16 cellular contexts compared by ENCODE assay signal in the genomic region with DNA sequence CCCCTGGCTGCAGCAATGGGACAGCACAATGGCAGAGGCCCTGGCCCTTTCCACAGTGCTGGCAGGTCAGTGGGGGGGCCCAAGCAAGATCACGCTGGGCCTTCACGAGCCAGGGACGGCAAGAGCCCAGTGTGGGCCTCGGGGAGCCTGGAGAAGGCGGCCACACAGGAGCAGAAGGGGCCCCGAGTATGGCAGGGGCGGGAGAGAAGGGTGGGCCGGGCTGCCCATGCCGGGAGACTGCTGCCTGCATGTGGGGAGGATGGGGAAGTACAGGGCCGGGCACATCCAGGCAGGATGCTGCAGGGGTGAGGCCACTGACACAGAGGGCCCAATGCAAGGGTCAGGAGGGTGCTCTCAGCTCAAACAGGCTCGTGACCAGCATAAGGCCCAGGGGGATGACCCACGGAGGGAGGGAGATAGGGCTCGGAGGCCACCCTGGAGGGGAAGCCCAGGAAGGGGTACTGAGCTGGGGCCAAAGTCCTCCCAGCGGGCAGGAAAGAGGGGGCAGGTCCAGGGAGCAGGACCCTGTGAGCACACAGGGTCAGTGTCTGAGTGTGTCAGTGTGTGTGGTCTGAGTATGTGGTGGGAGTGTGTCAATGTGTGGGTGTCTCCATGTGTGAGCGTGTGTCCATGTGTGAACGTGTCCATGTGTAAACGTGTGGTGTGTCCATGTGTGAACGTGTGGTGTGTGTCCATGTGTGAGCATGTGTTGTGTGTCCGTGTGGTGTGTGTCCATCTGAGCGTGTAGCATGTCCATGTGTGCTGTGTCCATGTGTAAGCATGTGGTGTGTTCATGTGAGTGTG. TPM values are rescaled to one million over a fixed set of nuclear protein-coding genes. Genes with fewer than 3 reads are reported as not detected.
DNase-seq lines count a peak whose midpoint lies in the region; ATAC-seq and TF ChIP-seq lines count a peak whose summit lies in the region.
"Had no signal": no experiment of that assay in that cellular context is flagged by ENCODE, and none has a peak within 500 bp of the region (broad histone marks: within the 10 kb centered on the region; RNA-seq: fewer than 3 reads in every experiment).

No MANE protein-coding gene starts in this region.

- intact Hi-C loops in left colon (cut with DNase I, micrococcal nuclease): no loop called here
- intact Hi-C loops in posterior vena cava (cut with DNase I): no loop called here

- no peak for TF ChIP-seq CTCF in GM13977 (IDR thresholded peaks at IDR 0.05; ENCODE audit: extremely low read depth, insufficient read depth, missing control alignments)

- DNase-seq in 8988T (peak; percentile 35), left colon (peak; percentile 16 to 30), posterior vena cava (ENCODE audit: low spot score) (peak; percentile 78), NCI-H2171 (lab: John Stamatoyannopoulos, UW) (no peak), GM13977 (ENCODE audit: low spot score) (no peak)
- DNase-seq in activated CD8-positive, alpha-beta memory T cell treated with anti-CD3 and anti-CD28 coated beads, Interleukin-2, amount 50 U/mL, for 4 hours: peak; percentile 11
- DNase-seq: activated CD8-positive, alpha-beta T cell treated with anti-CD3 and anti-CD28 coated beads, Interleukin-2, amount 10 ng/mL, durations not matched to agents 7 days and 5 days; activated gamma-delta T cell; CD4-positive, alpha-beta T cell; DND-41; NCI-H1694; NCI-H446 treated with DMSO at 0.1 percent for 48 hours; SHP77 had no signal

- ATAC-seq in left colon: no peak
- ATAC-seq in GM18502 (IDR thresholded peaks at IDR 0.05; ENCODE audit: poor library complexity, unreplicated experiment): no peak
- ATAC-seq in HG03045 (IDR thresholded peaks at IDR 0.05; ENCODE audit: unreplicated experiment): no peak
- ATAC-seq: activated CD8-positive, alpha-beta T cell treated with anti-CD3 and anti-CD28 coated beads, Interleukin-2, amount 10 ng/mL, durations not matched to agents 7 days and 5 days; stimulated activated memory B cell treated with anti-CD40 and anti-IgM and Interleukin-4, amounts not matched to agents 10 μg/mL and 1 μg/mL and 100 μg/mL, for 72 hours had no signal

- in situ Hi-C loops in GM13977 (cut with MboI; ENCODE audit: low pct_unique_long_range_greater_than_20kb, low sequenced_read_pairs, unreplicated experiment): no loop called here

RNA-seq across cellular contexts. Expression of a gene that starts 13.1 kb away (rescaled TPM):
- total RNA-seq in left colon (10 to 100 TPM; 18.2 to 18.9 TPM), posterior vena cava (1 to 10 TPM; 4.5 to 6.5 TPM)

Comparison
In these comparisons a context has a peak if more than half of its experiments do, and no peak if none do; other contexts are left out.
1. DNase-seq: peak in 8988T (single experiment), activated CD8-positive, alpha-beta memory T cell treated with anti-CD3 and anti-CD28 coated beads, Interleukin-2, amount 50 U/mL, for 4 hours (single experiment), left colon (2 of 2) and posterior vena cava (single experiment); none in NCI-H2171 (single experiment) and GM13977 (single experiment).